30 cellular contexts compared by ENCODE assay signal in genomic region chr10:116873134-116873533, GRCh38. TPM values are rescaled to one million over a fixed set of nuclear protein-coding genes. Genes with fewer than 3 reads are reported as not detected.
"Had no signal": no experiment of that assay in that cellular context is flagged by ENCODE, and none has a peak within 500 bp of the region (broad histone marks: within the 10 kb centered on the region; RNA-seq: fewer than 3 reads in every experiment).

No MANE protein-coding gene starts in this region.

- ATAC-seq: activated CD4-positive, alpha-beta T cell treated with anti-CD3 and anti-CD28 coated beads for 36 hours; activated CD4-positive, CD25-positive, alpha-beta regulatory T cell treated with anti-CD3 and anti-CD28 coated beads, Interleukin-2, amount 50 U/mL, for 24 hours; activated CD8-positive, alpha-beta T cell treated with anti-CD3 and anti-CD28 coated beads, Interleukin-2, amount 10 ng/mL, durations not matched to agents 7 days and 5 days; Panc1 had no signal

- H3K4me3 ChIP-seq: ascending aorta, cardiac muscle cell, SJCRH30, SK-N-MC had no signal

- H3K4me1 ChIP-seq: ascending aorta, SJCRH30 had no signal

- H3K27ac ChIP-seq: ascending aorta, cardiac muscle cell, SJCRH30, SK-N-MC had no signal

- H3K36me3 ChIP-seq: ascending aorta, cardiac muscle cell, SJCRH30 had no signal

- H3K27me3 ChIP-seq: ascending aorta, cardiac muscle cell, SJCRH30 had no signal

- H3K9me3 ChIP-seq: ascending aorta, SJCRH30 had no signal

- DNase-seq: activated CD4-positive, alpha-beta T cell treated with anti-CD3 and anti-CD28 coated beads for 36 hours; activated CD4-positive, alpha-beta T cell treated with anti-CD3 and anti-CD28 coated beads, Interleukin-2, amount 10 ng/mL, durations not matched to agents 7 days and 5 days; activated CD4-positive, alpha-beta T cell treated with anti-CD3 and anti-CD28 coated beads, Interleukin-2, amount 50 U/mL, for 48 hours; activated CD8-positive, alpha-beta T cell treated with anti-CD3 and anti-CD28 coated beads, Interleukin-2, amount 10 ng/mL, durations not matched to agents 7 days and 5 days; activated gamma-delta T cell; activated naive CD4-positive, alpha-beta T cell treated with Interleukin-2 at 50 U/mL for 16 hours; activated naive CD8-positive, alpha-beta T cell treated with anti-CD3 and anti-CD28 coated beads, Interleukin-2, amount 10 ng/mL, durations not matched to agents 7 days and 5 days; activated T-cell treated with anti-CD3 and anti-CD28 coated beads, Interleukin-2, amount 50 U/mL, for 24 hours; amygdala; MM.1S; MV-4-11; NCI-H1092; NCI-H1436 treated with DMSO at 0.1 percent for 48 hours; NCI-H1694 treated with DMSO at 0.1 percent for 48 hours; NCI-H2029; NCI-H345; NCI-H524 treated with DMSO at 0.1 percent for 48 hours; SHP77; SJCRH30 had no signal

- H3K4me1 Mint-ChIP-seq: activated CD4-positive, alpha-beta T cell treated with anti-CD3 and anti-CD28 coated beads for 36 hours; activated CD4-positive, alpha-beta T cell treated with anti-CD3 and anti-CD28 coated beads, Interleukin-2, amount 10 ng/mL, durations not matched to agents 7 days and 5 days; activated naive CD4-positive, alpha-beta T cell treated with anti-CD3 and anti-CD28 coated beads, Interleukin-2, amount 50 U/mL, for 24 hours; activated naive CD8-positive, alpha-beta T cell treated with anti-CD3 and anti-CD28 coated beads, Interleukin-2, amount 10 ng/mL, durations not matched to agents 7 days and 5 days; central memory CD8-positive, alpha-beta T cell had no signal

- H3K27ac Mint-ChIP-seq: activated CD4-positive, alpha-beta T cell treated with anti-CD3 and anti-CD28 coated beads for 36 hours; activated CD4-positive, alpha-beta T cell treated with anti-CD3 and anti-CD28 coated beads, Interleukin-2, amount 10 ng/mL, durations not matched to agents 7 days and 5 days; activated CD8-positive, alpha-beta T cell treated with anti-CD3 and anti-CD28 coated beads, Interleukin-2, amount 10 ng/mL, durations not matched to agents 7 days and 5 days; activated naive CD4-positive, alpha-beta T cell treated with anti-CD3 and anti-CD28 coated beads, Interleukin-2, amount 50 U/mL, for 24 hours; activated naive CD8-positive, alpha-beta T cell treated with anti-CD3 and anti-CD28 coated beads, Interleukin-2, amount 10 ng/mL, durations not matched to agents 7 days and 5 days; activated T-cell treated with anti-CD3 and anti-CD28 coated beads, Interleukin-2, amount 50 U/mL, for 24 hours; activated T-helper 2 cell treated with anti-CD3 and anti-CD28 coated beads, Interferon-gamma antibody, Interleukin-2, Interleukin-4, amounts not matched to agents 10 μg/mL and 5 μg/mL and 100 μg/mL, durations not matched to agents 14 hours and 24 hours and 36 hours; T-helper 1 cell treated with Interleukin-12 subunit alpha and Interleukin-12 subunit beta and Interleukin-4 antibody, amounts not matched to agents 30 μg/mL and 1 μg/mL, for 36 hours; T-helper 2 cell treated with Interferon-gamma antibody and Interleukin-4, amounts not matched to agents 5 μg/mL and 100 μg/mL, for 36 hours had no signal

- H3K36me3 Mint-ChIP-seq: activated naive CD4-positive, alpha-beta T cell treated with anti-CD3 and anti-CD28 coated beads, Interleukin-2, amount 50 U/mL, for 24 hours; activated naive CD8-positive, alpha-beta T cell treated with anti-CD3 and anti-CD28 coated beads, Interleukin-2, amount 10 ng/mL, durations not matched to agents 7 days and 5 days had no signal

- H3K4me3 Mint-ChIP-seq: activated CD4-positive, alpha-beta T cell treated with anti-CD3 and anti-CD28 coated beads for 36 hours; activated CD4-positive, alpha-beta T cell treated with anti-CD3 and anti-CD28 coated beads, Interleukin-2, amount 10 ng/mL, durations not matched to agents 7 days and 5 days; activated CD8-positive, alpha-beta T cell treated with anti-CD3 and anti-CD28 coated beads, Interleukin-2, amount 10 ng/mL, durations not matched to agents 7 days and 5 days; activated naive CD4-positive, alpha-beta T cell treated with anti-CD3 and anti-CD28 coated beads, Interleukin-2, amount 50 U/mL, for 24 hours; activated naive CD8-positive, alpha-beta T cell treated with anti-CD3 and anti-CD28 coated beads, Interleukin-2, amount 10 ng/mL, durations not matched to agents 7 days and 5 days; activated T-cell treated with anti-CD3 and anti-CD28 coated beads, Interleukin-2, amount 50 U/mL, for 24 hours; central memory CD8-positive, alpha-beta T cell; T-helper 1 cell treated with Interleukin-12 subunit alpha and Interleukin-12 subunit beta and Interleukin-4 antibody, amounts not matched to agents 30 μg/mL and 1 μg/mL, for 36 hours; T-helper 2 cell treated with Interferon-gamma antibody and Interleukin-4, amounts not matched to agents 5 μg/mL and 100 μg/mL, for 36 hours had no signal

- H3K9me3 Mint-ChIP-seq: activated CD4-positive, alpha-beta T cell treated with anti-CD3 and anti-CD28 coated beads, Interleukin-2, amount 10 ng/mL, durations not matched to agents 7 days and 5 days; activated T-cell treated with anti-CD3 and anti-CD28 coated beads, Interleukin-2, amount 50 U/mL, for 24 hours; activated T-helper 2 cell treated with anti-CD3 and anti-CD28 coated beads, Interferon-gamma antibody, Interleukin-2, Interleukin-4, amounts not matched to agents 10 μg/mL and 5 μg/mL and 100 μg/mL, durations not matched to agents 14 hours and 24 hours and 36 hours; T-helper 1 cell treated with Interleukin-12 subunit alpha and Interleukin-12 subunit beta and Interleukin-4 antibody, amounts not matched to agents 30 μg/mL and 1 μg/mL, for 36 hours; T-helper 2 cell treated with Interferon-gamma antibody and Interleukin-4, amounts not matched to agents 5 μg/mL and 100 μg/mL, for 36 hours had no signal

RNA-seq across cellular contexts. Expression of gene ENO4, which starts 23.8 kb away (rescaled TPM):
- total RNA-seq: activated CD4-positive, alpha-beta T cell treated with anti-CD3 and anti-CD28 coated beads for 36 hours; activated CD4-positive, alpha-beta T cell treated with anti-CD3 and anti-CD28 coated beads, Interleukin-2, amount 10 ng/mL, durations not matched to agents 7 days and 5 days; activated CD8-positive, alpha-beta T cell treated with anti-CD3 and anti-CD28 coated beads, Interleukin-2, amount 10 ng/mL, durations not matched to agents 7 days and 5 days; activated naive CD8-positive, alpha-beta T cell treated with anti-CD3 and anti-CD28 coated beads, Interleukin-2, amount 10 ng/mL, durations not matched to agents 7 days and 5 days; activated T-helper 2 cell treated with anti-CD3 and anti-CD28 coated beads, Interferon-gamma antibody, Interleukin-2, Interleukin-4, amounts not matched to agents 10 μg/mL and 5 μg/mL and 100 μg/mL, durations not matched to agents 14 hours and 24 hours and 36 hours; ascending aorta; RPMI7951 had no signal
